In the genomic region with DNA sequence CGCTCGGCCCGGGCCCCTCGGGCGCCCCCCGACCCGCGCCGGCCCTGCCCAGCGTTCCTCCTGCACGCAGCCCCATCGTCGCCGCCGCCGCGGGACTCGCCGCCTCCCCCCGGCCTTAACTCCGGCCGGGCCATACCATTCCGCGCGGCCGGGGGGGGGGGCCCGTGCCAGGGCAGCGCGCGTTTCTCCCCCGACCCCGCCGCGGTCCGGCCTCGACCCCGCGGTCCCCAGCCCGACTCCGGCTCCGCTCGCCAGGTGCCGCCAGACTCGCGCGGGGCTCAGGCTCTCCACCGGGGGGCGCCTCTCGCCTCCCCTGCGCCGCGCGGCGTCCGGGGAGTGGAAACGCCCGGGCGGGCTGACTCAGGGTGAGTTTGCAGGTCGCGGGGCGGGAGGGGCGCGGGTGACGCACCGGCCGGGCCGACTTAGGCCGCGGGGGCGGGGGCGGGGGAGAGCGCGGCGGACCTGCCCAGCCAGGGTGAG, we compare ENCODE assay signal across 8 cellular contexts. TPM values are rescaled to one million over a fixed set of nuclear protein-coding genes. Genes with fewer than 3 reads are reported as not detected.
A peak's percentile ranks its signal among the peaks of the same experiment; 100 is the strongest.
DNase-seq lines count a peak whose midpoint lies in the region; ATAC-seq and FAIRE-seq lines count a peak whose summit lies in the region.

A gene (minus strand): TSS at position 91 of the 480 bp plus-strand sequence. CDS start 15 bp downstream, at position 76.

- peak within 1 kb of the TSS; percentile 53 for H3K27ac ChIP-seq in substantia nigra (ENCODE audit: low read depth, low read length, poor library complexity, severe bottlenecking)

- peak; percentile 53 for ATAC-seq in GM19468 (IDR thresholded peaks at IDR 0.05; ENCODE audit: extremely low read depth, unreplicated experiment)

- DNase-seq in DMS 273 treated with DMSO at 0.1 percent for 48 hours (lab: John Stamatoyannopoulos, UW): peak; percentile 41
- DNase-seq in HT1080 (ENCODE audit: low read depth): peak; percentile 82
- DNase-seq in SHP77 treated with DMSO at 0.1 percent for 48 hours (lab: John Stamatoyannopoulos, UW): peak; percentile 60
- peak; percentile 38 to 57 (median 46) for DNase-seq in activated naive CD4-positive, alpha-beta T cell (lab: John Stamatoyannopoulos, UW)
- DNase-seq in frontal cortex (ENCODE audit: low spot score in 2 of 2): peak; percentile 91 to 96
- DNase-seq in non-pigmented ciliary epithelial cell (ENCODE audit: low read depth): peak; percentile 47
- DNase-seq in substantia nigra (lab: John Stamatoyannopoulos, UW): peak in 45 of 49 donors; percentile 29 to 96 (median 63)

- FAIRE-seq in frontal cortex (lab: Jason Lieb, UNC): no peak

RNA-seq across cellular contexts. Expression of the gene that starts here (rescaled TPM):
- 73.8 and 81.3 TPM in 2 replicates for total RNA-seq in HT1080 (2014; rRNA removed; shearing (Covaris generic))
- 55.6 and 57.0 TPM in 2 replicates for polyA plus RNA-seq in HT1080 (2015; cell fraction: cytosol; rRNA removed)
- polyA plus RNA-seq in HT1080 (2015; cell fraction: nucleus; rRNA removed): 19.8 and 22.4 TPM in 2 replicates
- total RNA-seq in frontal cortex: 12.6 TPM

Comparison
In these comparisons a context has a peak if more than half of its experiments do, and no peak if none do; other contexts are left out.
1. Peak in every context shown above with its lines: DNase-seq, ATAC-seq and H3K27ac ChIP-seq.
2. DNase-seq: peak in every context shown above with its lines; median percentile 94 in frontal cortex; 82 in HT1080; 63 in substantia nigra; 60 in SHP77 treated with DMSO at 0.1 percent for 48 hours; 47 in non-pigmented ciliary epithelial cell; 46 in activated naive CD4-positive, alpha-beta T cell; 41 in DMS 273 treated with DMSO at 0.1 percent for 48 hours.